In the genomic region with DNA sequence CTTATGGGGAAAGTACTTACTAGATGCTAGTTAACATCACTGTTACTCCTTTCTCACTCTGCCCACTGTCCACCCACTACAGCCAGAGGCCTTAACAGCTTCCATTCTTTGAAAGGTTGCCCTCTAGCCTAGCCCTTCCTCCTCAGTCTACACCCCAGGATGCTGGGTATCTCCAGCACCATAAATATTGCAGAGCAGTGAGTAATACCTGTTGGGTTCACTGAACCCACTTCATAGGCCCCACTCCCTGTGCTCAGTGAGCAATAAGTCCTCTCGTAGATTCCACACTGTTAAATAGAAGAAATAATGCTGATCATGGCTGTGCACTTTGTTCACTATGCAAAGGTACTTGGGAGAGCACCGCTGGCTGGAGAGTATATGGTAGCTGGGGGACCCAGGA, we compare ENCODE assay signal across 14 cellular contexts.
A peak's percentile ranks its signal among the peaks of the same experiment; 100 is the strongest.
DNase-seq lines count a peak whose midpoint lies in the region; ATAC-seq and TF ChIP-seq lines count a peak whose summit lies in the region.
"Had no signal": no experiment of that assay in that cellular context is flagged by ENCODE, and none has a peak within 500 bp of the region (broad histone marks: within the 10 kb centered on the region; RNA-seq: fewer than 3 reads in every experiment).

No MANE protein-coding gene starts in this region.

- no peak overlapping the region for H3K27ac Mint-ChIP-seq in activated CD4-positive, alpha-beta T cell treated with anti-CD3 and anti-CD28 coated beads for 36 hours
- peak overlapping the region; percentile 65 to 85 for H3K27ac Mint-ChIP-seq in T-cell
- peak overlapping the region; percentile 91 for H3K27ac Mint-ChIP-seq in stimulated activated memory B cell treated with anti-CD40 and anti-IgM and Interleukin-4, amounts not matched to agents 10 μg/mL and 1 μg/mL and 100 μg/mL, for 72 hours

- H3K9me3 Mint-ChIP-seq in activated CD4-positive, alpha-beta T cell treated with anti-CD3 and anti-CD28 coated beads for 36 hours (ENCODE audit: low read depth), result no peaks in the 10 kb centered on the region
- H3K9me3 Mint-ChIP-seq in T-cell, result no peaks in the 10 kb centered on the region
- H3K9me3 Mint-ChIP-seq in stimulated activated memory B cell treated with anti-CD40 and anti-IgM and Interleukin-4, amounts not matched to agents 10 μg/mL and 1 μg/mL and 100 μg/mL, for 72 hours, result peaks cover 3% of the 10 kb centered on the region

- peak; percentile 69 for ATAC-seq in activated CD4-positive, alpha-beta T cell treated with anti-CD3 and anti-CD28 coated beads for 36 hours
- ATAC-seq in T-cell (replicated peaks in 1 of 4), result no peak
- no peak for ATAC-seq in stimulated activated memory B cell treated with anti-CD40 and anti-IgM and Interleukin-4, amounts not matched to agents 10 μg/mL and 1 μg/mL and 100 μg/mL, for 72 hours

- H3K4me3 ChIP-seq in foreskin fibroblast (ENCODE audit: low read depth in 1 of 2, low read length in 2 of 2), result no peak overlapping the region
- H3K4me3 ChIP-seq: lung, SK-N-MC had no signal

- intact Hi-C loops in activated CD4-positive, alpha-beta T cell treated with anti-CD3 and anti-CD28 coated beads for 36 hours (cut with DNase I, micrococcal nuclease), result loop anchor here in 1 of 2 experiments (5.0 kb wide), 1 partner anchor 40 kb away; no protein-coding TSS in a partner anchor

- TF ChIP-seq CTCF in foreskin fibroblast (IDR thresholded peaks at IDR 0.05; ENCODE audit: low read depth, low read length), result no peak

- H3K36me3 Mint-ChIP-seq in activated CD4-positive, alpha-beta T cell treated with anti-CD3 and anti-CD28 coated beads for 36 hours (ENCODE audit: low read depth), result no peaks in the 10 kb centered on the region
- no peaks in the 10 kb centered on the region for H3K36me3 Mint-ChIP-seq in T-cell
- H3K36me3 Mint-ChIP-seq in stimulated activated memory B cell treated with anti-CD40 and anti-IgM and Interleukin-4, amounts not matched to agents 10 μg/mL and 1 μg/mL and 100 μg/mL, for 72 hours, result no peaks in the 10 kb centered on the region

- CTCF ChIA-PET in activated CD4-positive, alpha-beta T cell treated with anti-CD3 and anti-CD28 coated beads for 36 hours (lab: Charles Lee), result interaction anchor here (1.4 kb wide), 1 partner anchor 60 kb away, joined by 5 read pairs; no protein-coding TSS in a partner anchor
- CTCF ChIA-PET in T-cell (lab: Charles Lee), result interaction anchor here in 1 of 2 donors (1.2 kb wide), 1 partner anchor 123 kb away, joined by 3 read pairs; no protein-coding TSS in a partner anchor

- DNase-seq in activated CD4-positive, alpha-beta T cell treated with anti-CD3 and anti-CD28 coated beads for 36 hours, result peak; percentile 13
- DNase-seq in activated CD4-positive, alpha-beta T cell treated with anti-CD3 and anti-CD28 coated beads for 48 hours, result no peak
- DNase-seq in T-cell (no peak), kidney tubule cell (ENCODE audit: low spot score) (peak; percentile 34), foreskin fibroblast (no peak), NCI-H1105 treated with DMSO at 0.1 percent for 48 hours (lab: John Stamatoyannopoulos, UW) (no peak), substantia nigra (lab: John Stamatoyannopoulos, UW) (no peak)
- DNase-seq: 8988T, amniotic stem cell, NCI-H1436, NCI-H446 had no signal

- H3K27me3 Mint-ChIP-seq in activated CD4-positive, alpha-beta T cell treated with anti-CD3 and anti-CD28 coated beads for 36 hours, result no peaks in the 10 kb centered on the region
- H3K27me3 Mint-ChIP-seq in T-cell, result no peaks in the 10 kb centered on the region
- no peaks in the 10 kb centered on the region for H3K27me3 Mint-ChIP-seq in stimulated activated memory B cell treated with anti-CD40 and anti-IgM and Interleukin-4, amounts not matched to agents 10 μg/mL and 1 μg/mL and 100 μg/mL, for 72 hours

- POLR2A ChIA-PET in activated CD4-positive, alpha-beta T cell treated with anti-CD3 and anti-CD28 coated beads for 36 hours (lab: Charles Lee), result no interaction called here
- POLR2A ChIA-PET in T-cell (lab: Charles Lee), result interaction anchor here in 1 of 2 donors (1.2 kb wide), 1 partner anchor 43 kb away, joined by 4 read pairs; no protein-coding TSS in a partner anchor

- no peak overlapping the region for H3K4me3 Mint-ChIP-seq in activated CD4-positive, alpha-beta T cell treated with anti-CD3 and anti-CD28 coated beads for 36 hours
- H3K4me3 Mint-ChIP-seq in T-cell, result peak overlapping the region in 1 of 3 donors; percentile 72
- H3K4me3 Mint-ChIP-seq in stimulated activated memory B cell treated with anti-CD40 and anti-IgM and Interleukin-4, amounts not matched to agents 10 μg/mL and 1 μg/mL and 100 μg/mL, for 72 hours, result peak overlapping the region; percentile 45

- peaks cover 34% of the 10 kb centered on the region for H3K4me1 Mint-ChIP-seq in activated CD4-positive, alpha-beta T cell treated with anti-CD3 and anti-CD28 coated beads for 36 hours
- H3K4me1 Mint-ChIP-seq in T-cell, result peaks cover 52 to 61% (median 57%) of the 10 kb centered on the region in 3 donors
- H3K4me1 Mint-ChIP-seq in stimulated activated memory B cell treated with anti-CD40 and anti-IgM and Interleukin-4, amounts not matched to agents 10 μg/mL and 1 μg/mL and 100 μg/mL, for 72 hours, result peaks cover 61% of the 10 kb centered on the region

- no peak overlapping the region for H3K27ac ChIP-seq in substantia nigra (ENCODE audit: low read depth, low read length, poor library complexity, severe bottlenecking)
- H3K27ac ChIP-seq: SK-N-MC had no signal

Comparison
In these comparisons a context has a peak if more than half of its experiments do, and no peak if none do; other contexts are left out.
1. DNase-seq: peak in activated CD4-positive, alpha-beta T cell treated with anti-CD3 and anti-CD28 coated beads for 36 hours (single experiment) and kidney tubule cell (single experiment); none in activated CD4-positive, alpha-beta T cell treated with anti-CD3 and anti-CD28 coated beads for 48 hours (single experiment), T-cell (0 of 34), foreskin fibroblast (0 of 2), NCI-H1105 treated with DMSO at 0.1 percent for 48 hours (single experiment) and substantia nigra (0 of 49).